ENCODE assay signal across 1 cellular context in the genomic region with DNA sequence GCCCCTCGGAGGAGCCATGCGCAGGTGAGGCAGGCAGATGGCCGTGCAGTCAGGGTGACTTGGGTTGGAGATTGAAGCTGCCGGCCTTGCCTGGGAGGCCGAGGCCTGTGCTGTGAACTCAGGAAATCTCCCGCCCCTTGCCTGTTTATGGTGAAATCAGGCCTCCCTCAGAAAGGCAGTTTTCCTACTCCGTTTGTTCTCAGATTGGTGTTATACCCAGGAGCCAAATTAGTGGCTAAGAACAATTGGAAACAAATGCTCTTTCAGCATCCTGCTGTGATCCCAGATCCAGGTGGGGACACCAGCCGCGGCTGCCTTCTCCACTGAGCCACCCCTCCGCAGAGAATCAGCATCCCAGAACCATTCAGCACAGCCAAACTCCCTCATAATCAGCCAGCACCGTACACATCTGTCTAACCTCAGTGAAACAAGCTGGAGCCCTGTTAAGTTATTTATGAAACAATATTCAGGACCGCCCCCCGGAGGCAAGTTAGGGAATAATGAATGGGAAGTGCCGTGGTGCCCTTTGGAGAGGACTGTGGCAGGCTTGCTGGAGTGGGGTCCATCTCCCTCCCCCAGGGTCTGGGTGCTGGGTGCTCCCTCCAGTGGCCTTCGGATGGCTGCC.
TF ChIP-seq lines count a peak whose summit lies in the region.

No MANE protein-coding gene starts in this region.

TF ChIP-seq in GM23338, 12 proteins besides CTCF, POLR2A, EP300 and RAD21 (continued from another document):
- TF ChIP-seq, protein P1, sequence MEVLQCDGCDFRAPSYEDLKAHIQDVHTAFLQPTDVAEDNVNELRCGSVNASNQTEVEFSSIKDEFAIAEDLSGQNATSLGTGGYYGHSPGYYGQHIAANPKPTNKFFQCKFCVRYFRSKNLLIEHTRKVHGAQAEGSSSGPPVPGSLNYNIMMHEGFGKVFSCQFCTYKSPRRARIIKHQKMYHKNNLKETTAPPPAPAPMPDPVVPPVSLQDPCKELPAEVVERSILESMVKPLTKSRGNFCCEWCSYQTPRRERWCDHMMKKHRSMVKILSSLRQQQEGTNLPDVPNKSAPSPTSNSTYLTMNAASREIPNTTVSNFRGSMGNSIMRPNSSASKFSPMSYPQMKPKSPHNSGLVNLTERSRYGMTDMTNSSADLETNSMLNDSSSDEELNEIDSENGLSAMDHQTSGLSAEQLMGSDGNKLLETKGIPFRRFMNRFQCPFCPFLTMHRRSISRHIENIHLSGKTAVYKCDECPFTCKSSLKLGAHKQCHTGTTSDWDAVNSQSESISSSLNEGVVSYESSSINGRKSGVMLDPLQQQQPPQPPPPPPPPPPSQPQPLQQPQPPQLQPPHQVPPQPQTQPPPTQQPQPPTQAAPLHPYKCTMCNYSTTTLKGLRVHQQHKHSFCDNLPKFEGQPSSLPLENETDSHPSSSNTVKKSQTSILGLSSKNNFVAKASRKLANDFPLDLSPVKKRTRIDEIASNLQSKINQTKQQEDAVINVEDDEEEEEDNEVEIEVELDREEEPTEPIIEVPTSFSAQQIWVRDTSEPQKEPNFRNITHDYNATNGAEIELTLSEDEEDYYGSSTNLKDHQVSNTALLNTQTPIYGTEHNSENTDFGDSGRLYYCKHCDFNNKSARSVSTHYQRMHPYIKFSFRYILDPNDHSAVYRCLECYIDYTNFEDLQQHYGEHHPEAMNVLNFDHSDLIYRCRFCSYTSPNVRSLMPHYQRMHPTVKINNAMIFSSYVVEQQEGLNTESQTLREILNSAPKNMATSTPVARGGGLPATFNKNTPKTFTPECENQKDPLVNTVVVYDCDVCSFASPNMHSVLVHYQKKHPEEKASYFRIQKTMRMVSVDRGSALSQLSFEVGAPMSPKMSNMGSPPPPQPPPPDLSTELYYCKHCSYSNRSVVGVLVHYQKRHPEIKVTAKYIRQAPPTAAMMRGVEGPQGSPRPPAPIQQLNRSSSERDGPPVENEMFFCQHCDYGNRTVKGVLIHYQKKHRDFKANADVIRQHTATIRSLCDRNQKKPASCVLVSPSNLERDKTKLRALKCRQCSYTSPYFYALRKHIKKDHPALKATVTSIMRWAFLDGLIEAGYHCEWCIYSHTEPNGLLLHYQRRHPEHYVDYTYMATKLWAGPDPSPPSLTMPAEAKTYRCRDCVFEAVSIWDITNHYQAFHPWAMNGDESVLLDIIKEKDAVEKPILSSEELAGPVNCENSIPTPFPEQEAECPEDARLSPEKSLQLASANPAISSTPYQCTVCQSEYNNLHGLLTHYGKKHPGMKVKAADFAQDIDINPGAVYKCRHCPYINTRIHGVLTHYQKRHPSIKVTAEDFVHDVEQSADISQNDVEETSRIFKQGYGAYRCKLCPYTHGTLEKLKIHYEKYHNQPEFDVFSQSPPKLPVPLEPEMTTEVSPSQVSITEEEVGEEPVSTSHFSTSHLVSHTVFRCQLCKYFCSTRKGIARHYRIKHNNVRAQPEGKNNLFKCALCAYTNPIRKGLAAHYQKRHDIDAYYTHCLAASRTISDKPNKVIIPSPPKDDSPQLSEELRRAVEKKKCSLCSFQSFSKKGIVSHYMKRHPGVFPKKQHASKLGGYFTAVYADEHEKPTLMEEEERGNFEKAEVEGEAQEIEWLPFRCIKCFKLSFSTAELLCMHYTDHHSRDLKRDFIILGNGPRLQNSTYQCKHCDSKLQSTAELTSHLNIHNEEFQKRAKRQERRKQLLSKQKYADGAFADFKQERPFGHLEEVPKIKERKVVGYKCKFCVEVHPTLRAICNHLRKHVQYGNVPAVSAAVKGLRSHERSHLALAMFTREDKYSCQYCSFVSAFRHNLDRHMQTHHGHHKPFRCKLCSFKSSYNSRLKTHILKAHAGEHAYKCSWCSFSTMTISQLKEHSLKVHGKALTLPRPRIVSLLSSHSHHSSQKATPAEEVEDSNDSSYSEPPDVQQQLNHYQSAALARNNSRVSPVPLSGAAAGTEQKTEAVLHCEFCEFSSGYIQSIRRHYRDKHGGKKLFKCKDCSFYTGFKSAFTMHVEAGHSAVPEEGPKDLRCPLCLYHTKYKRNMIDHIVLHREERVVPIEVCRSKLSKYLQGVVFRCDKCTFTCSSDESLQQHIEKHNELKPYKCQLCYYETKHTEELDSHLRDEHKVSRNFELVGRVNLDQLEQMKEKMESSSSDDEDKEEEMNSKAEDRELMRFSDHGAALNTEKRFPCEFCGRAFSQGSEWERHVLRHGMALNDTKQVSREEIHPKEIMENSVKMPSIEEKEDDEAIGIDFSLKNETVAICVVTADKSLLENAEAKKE (CRISPR knock-in tag; IDR thresholded peaks at IDR 0.05) = no peak
- TF ChIP-seq CREB1 (CRISPR knock-in tag; IDR thresholded peaks at IDR 0.05; ENCODE audit: low read depth) = no peak
